In genomic region chr20:3477861-3478544, GRCh38 we compare ENCODE assay signal across 21 cellular contexts. TPM values are rescaled to one million over a fixed set of nuclear protein-coding genes. Genes with fewer than 3 reads are reported as not detected.
A peak's percentile ranks its signal among the peaks of the same experiment; 100 is the strongest.
DNase-seq lines count a peak whose midpoint lies in the region; ATAC-seq, FAIRE-seq and TF ChIP-seq lines count a peak whose summit lies in the region.
"Had no signal": no experiment of that assay in that cellular context is flagged by ENCODE, and none has a peak within 500 bp of the region (broad histone marks: within the 10 kb centered on the region; RNA-seq: fewer than 3 reads in every experiment).

No MANE protein-coding gene starts in this region.

- no peaks in the 10 kb centered on the region for H3K27me3 Mint-ChIP-seq in T-helper 17 cell
- H3K27me3 Mint-ChIP-seq in naive thymus-derived CD4-positive, alpha-beta T cell: no peaks in the 10 kb centered on the region
- H3K27me3 Mint-ChIP-seq: CD4-positive, CD25-positive, alpha-beta regulatory T cell; CD8-positive, alpha-beta memory T cell had no signal

- peaks cover 2% of the 10 kb centered on the region for H3K36me3 Mint-ChIP-seq in T-helper 17 cell (ENCODE audit: low read depth)
- peaks cover 0 to 11% (median 0%) of the 10 kb centered on the region in 5 donors for H3K36me3 Mint-ChIP-seq in naive thymus-derived CD4-positive, alpha-beta T cell

- H3K4me1 ChIP-seq in A549: peaks cover 17% of the 10 kb centered on the region
- H3K4me1 ChIP-seq in lung (ENCODE audit: control insufficient read depth in 2 of 2, insufficient read depth in 2 of 2, low read length in 2 of 2): peaks cover 5 to 7% of the 10 kb centered on the region in 2 donors
- H3K4me1 ChIP-seq in naive thymus-derived CD4-positive, alpha-beta T cell (ENCODE audit: control insufficient read depth in 2 of 2, insufficient read depth in 2 of 2, low read length in 2 of 2): peaks cover 5 to 6% of the 10 kb centered on the region in 2 donors

- peak overlapping the region; percentile 18; the same call in 1 of the 3 replicates for H3K4me2 ChIP-seq in A549

- no peak for TF ChIP-seq CTCF in A549 (IDR thresholded peaks at IDR 0.05)
- no peak for TF ChIP-seq CTCF in lung (IDR thresholded peaks at IDR 0.05; ENCODE audit: control extremely low read depth, extremely low read depth)

- peak overlapping the region; percentile 6 for H3K27ac Mint-ChIP-seq in T-helper 17 cell
- H3K27ac Mint-ChIP-seq in naive thymus-derived CD4-positive, alpha-beta T cell: peak overlapping the region in 1 of 9 donors; percentile 5
- H3K27ac Mint-ChIP-seq: CD4-positive, CD25-positive, alpha-beta regulatory T cell had no signal

- CTCF ChIA-PET in A549 (lab: Yijun Ruan, JAX): interaction anchor here (0.6 kb wide), 1 partner anchor 30 kb away, joined by 3 read pairs; no protein-coding TSS in a partner anchor
- CTCF ChIA-PET in naive thymus-derived CD4-positive, alpha-beta T cell (lab: Charles Lee): no interaction called here

- H3K27ac ChIP-seq in A549: no peak overlapping the region
- H3K27ac ChIP-seq in lung (ENCODE audit: low read depth in 1 of 2, low read length in 1 of 2): no peak overlapping the region
- H3K27ac ChIP-seq in naive thymus-derived CD4-positive, alpha-beta T cell (ENCODE audit: low read depth, low read length): no peak overlapping the region

- no peak for TF ChIP-seq POLR2A in A549 (IDR thresholded peaks at IDR 0.05; ENCODE audit: low read length)

- ATAC-seq in A549 (no peak), T-helper 17 cell (no peak), left lobe of liver (peak; percentile 34), lung (ENCODE audit: insufficient read depth, low FRiP score) (no peak)
- no peak for ATAC-seq in naive thymus-derived CD4-positive, alpha-beta T cell
- ATAC-seq: HCT116 had no signal

- no peak for TF ChIP-seq RAD21 in A549 (conservative IDR thresholded peaks at IDR 0.05 in 1 of 2, IDR thresholded peaks at IDR 0.05 in 1 of 2)

- TF ChIP-seq EP300 in A549 (IDR thresholded peaks at IDR 0.05): no peak

- H3K9me3 Mint-ChIP-seq in naive thymus-derived CD4-positive, alpha-beta T cell: peaks cover 0 to 3% (median 0%) of the 10 kb centered on the region in 11 donors
- H3K9me3 Mint-ChIP-seq: CD8-positive, alpha-beta memory T cell had no signal

- WGBS in A549 (ENCODE audit: missing lambda C conversion rate): 97% methylated on average over 5 of the region's 5 CpGs
- 95 to 97% methylated on average over 5 of the region's 5 CpGs for whole genome bisulfite sequencing in lung, 2 donors

- no peak for DNase-seq in A549 (ENCODE audit: low read depth in 1 of 2, low spot score in 1 of 2)
- DNase-seq in T-helper 17 cell: no peak
- DNase-seq in left lobe of liver (ENCODE audit: low spot score): no peak
- DNase-seq in lung (ENCODE audit: low spot score): peak; percentile 1
- DNase-seq in NCI-H2196 treated with DMSO at 0.1 percent for 48 hours (lab: John Stamatoyannopoulos, UW; ENCODE audit: unreplicated experiment): no peak
- DNase-seq in COLO829 (ENCODE audit: low spot score): no peak
- no peak for DNase-seq in naive thymus-derived CD4-positive, alpha-beta T cell
- DNase-seq in NOMO-1 treated with DMSO at 0.1 percent for 48 hours (lab: John Stamatoyannopoulos, UW; ENCODE audit: unreplicated experiment): no peak
- DNase-seq: ACHN; BE2C; C1 segment of cervical spinal cord; Caco-2; CD4-positive, CD25-positive, alpha-beta regulatory T cell; CD8-positive, alpha-beta memory T cell; GOT3; H7 had no signal

- H3K4me3 Mint-ChIP-seq in T-helper 17 cell: no peak overlapping the region
- H3K4me3 Mint-ChIP-seq in naive thymus-derived CD4-positive, alpha-beta T cell: no peak overlapping the region

- POLR2A ChIA-PET in A549 (lab: Yijun Ruan, JAX): no interaction called here
- POLR2A ChIA-PET in naive thymus-derived CD4-positive, alpha-beta T cell (lab: Charles Lee): no interaction called here

- no peaks in the 10 kb centered on the region for H3K36me3 ChIP-seq in lung (ENCODE audit: control insufficient read depth in 2 of 2, insufficient read depth in 2 of 2, low read length in 2 of 2)
- H3K36me3 ChIP-seq in naive thymus-derived CD4-positive, alpha-beta T cell (ENCODE audit: control insufficient read depth in 2 of 3, insufficient read depth in 3 of 3, low read length in 3 of 3): no peaks in the 10 kb centered on the region
- H3K36me3 ChIP-seq: BE2C had no signal

- no peaks in the 10 kb centered on the region for H3K27me3 ChIP-seq in lung (ENCODE audit: control insufficient read depth, insufficient read depth)
- no peaks in the 10 kb centered on the region for H3K27me3 ChIP-seq in naive thymus-derived CD4-positive, alpha-beta T cell (ENCODE audit: control insufficient read depth in 2 of 2, insufficient read depth in 2 of 2, low read length in 2 of 2)
- H3K27me3 ChIP-seq: BE2C had no signal

- intact Hi-C loops in naive thymus-derived CD4-positive, alpha-beta T cell (cut with micrococcal nuclease): loop anchor here in 1 of 2 donors (10.0 kb wide), 1 partner anchor 273 kb away; the partner anchor contains the start of genes DDRGK1 and ITPA

- peaks cover 28% of the 10 kb centered on the region for H3K4me1 Mint-ChIP-seq in T-helper 17 cell
- H3K4me1 Mint-ChIP-seq in naive thymus-derived CD4-positive, alpha-beta T cell: peaks cover 13 to 51% (median 38%) of the 10 kb centered on the region in 7 donors

- no peak overlapping the region for H3K4me3 ChIP-seq in A549
- H3K4me3 ChIP-seq in lung: no peak overlapping the region
- H3K4me3 ChIP-seq in naive thymus-derived CD4-positive, alpha-beta T cell (ENCODE audit: low read length): no peak overlapping the region

- FAIRE-seq in A549 (lab: Jason Lieb, UNC): no peak
- FAIRE-seq: D721Med, G401.6, GM12892, GM18507 had no signal

- no peaks in the 10 kb centered on the region for H3K9me3 ChIP-seq in A549
- H3K9me3 ChIP-seq in T-helper 17 cell (ENCODE audit: control insufficient read depth, low read length, poor library complexity, severe bottlenecking): no peaks in the 10 kb centered on the region
- H3K9me3 ChIP-seq in lung (ENCODE audit: control insufficient read depth in 2 of 2, insufficient read depth in 1 of 2, low read length in 1 of 2): no peaks in the 10 kb centered on the region
- no peaks in the 10 kb centered on the region for H3K9me3 ChIP-seq in naive thymus-derived CD4-positive, alpha-beta T cell (ENCODE audit: control insufficient read depth in 2 of 3, low read length in 3 of 3)
- H3K9me3 ChIP-seq: BE2C, Caco-2 had no signal

TF ChIP-seq in A549, 52 proteins besides CTCF, POLR2A, EP300 and RAD21:
- TF ChIP-seq FOSL2 (IDR thresholded peaks at IDR 0.05) (no peak), FOSL2 (CRISPR knock-in tag; IDR thresholded peaks at IDR 0.05) (no peak), ATOH8 (CRISPR knock-in tag; IDR thresholded peaks at IDR 0.05; ENCODE audit: low read depth) (no peak)

RNA-seq across cellular contexts. Expression of gene ATRN, which starts 7.2 kb away (rescaled TPM):
- polyA plus RNA-seq in A549 (2011; rRNA removed): 58.7 and 67.1 TPM in 2 replicates
- polyA plus RNA-seq in A549 (2012; cell fraction: cytosol; rRNA removed): 13.9 and 18.3 TPM in 2 replicates
- 25.0 and 28.6 TPM in 2 replicates for polyA plus RNA-seq in A549 (2012; cell fraction: nucleus; rRNA removed)
- polyA plus RNA-seq in A549 (2017; fragmentation: RNase III; extraction: RNeasy Plus Mini Kit Qiagen cat#74134 plus additional on column Dnase treatment): 20.4 to 22.6 TPM (median 21.3 TPM) in 3 replicates
- 108 and 130 TPM in 2 replicates for polyA minus RNA-seq in A549 (2011; rRNA and poly(A)+ RNA removed)
- total RNA-seq in T-helper 17 cell: 10 to 100 TPM; 13.5 to 13.8 TPM
- 45.9 TPM for total RNA-seq in left lobe of liver
- 10 to 100 TPM; 29.0 to 38.5 TPM for total RNA-seq in lung
- 10 to 100 TPM in 1 of 2 donors, 1 to 10 TPM in 1; 4.2 to 13.4 TPM for polyA plus RNA-seq in lung
- total RNA-seq in naive thymus-derived CD4-positive, alpha-beta T cell: 10 to 100 TPM; 12.4 to 17.5 (median 13.0) TPM
- polyA plus RNA-seq in naive thymus-derived CD4-positive, alpha-beta T cell: 1 to 10 TPM; 9.2 to 9.5 TPM
